ENCODE assay signal across 14 cellular contexts in the genomic region with DNA sequence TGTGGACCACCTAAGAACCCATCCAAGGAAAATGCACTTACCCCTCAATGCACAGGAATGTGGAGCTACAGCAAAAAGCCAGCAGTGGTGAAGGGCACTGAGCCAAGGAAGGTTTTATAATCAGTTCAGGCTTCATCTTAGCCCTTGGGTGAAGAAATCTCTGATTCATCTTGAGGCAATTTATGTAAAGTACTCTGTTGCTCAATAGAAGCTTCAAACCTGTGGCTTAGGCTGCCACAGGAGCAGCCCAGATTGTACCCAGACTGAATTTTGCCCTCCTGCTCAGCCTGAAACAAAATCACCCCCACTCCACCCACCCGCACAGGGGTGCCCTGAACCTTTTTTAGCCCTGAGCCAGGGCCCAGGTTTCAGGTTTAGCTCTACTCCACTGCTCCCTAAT. TPM values are rescaled to one million over a fixed set of nuclear protein-coding genes. Genes with fewer than 3 reads are reported as not detected.
DNase-seq lines count a peak whose midpoint lies in the region; ATAC-seq and TF ChIP-seq lines count a peak whose summit lies in the region.
"Had no signal": no experiment of that assay in that cellular context is flagged by ENCODE, and none has a peak within 500 bp of the region (broad histone marks: within the 10 kb centered on the region; RNA-seq: fewer than 3 reads in every experiment).

A gene (minus strand): TSS at position 111 of the 400 bp plus-strand sequence. CDS start 1,029 bp downstream, outside the sequence.

- no peaks in the 10 kb centered on the region for H3K4me1 Mint-ChIP-seq in CD4-positive, alpha-beta T cell (ENCODE audit: low read depth)
- H3K4me1 Mint-ChIP-seq: activated naive CD8-positive, alpha-beta T cell treated with anti-CD3 and anti-CD28 coated beads, Interleukin-2, amount 50 U/mL, for 24 hours; nephron had no signal

- peaks cover 34% of the 10 kb centered on the region for H3K27me3 Mint-ChIP-seq in CD4-positive, alpha-beta T cell

- POLR2A ChIA-PET in CD4-positive, alpha-beta T cell (lab: Charles Lee) = no interaction called here

- no peak within 1 kb of the TSS for H3K4me3 Mint-ChIP-seq in CD4-positive, alpha-beta T cell
- H3K4me3 Mint-ChIP-seq: activated naive CD8-positive, alpha-beta T cell treated with anti-CD3 and anti-CD28 coated beads, Interleukin-2, amount 50 U/mL, for 24 hours; nephron had no signal

- intact Hi-C loops in CD4-positive, alpha-beta T cell (cut with DNase I, micrococcal nuclease) = no loop called here

- H3K27me3 ChIP-seq in esophagus (ENCODE audit: control insufficient read depth in 1 of 2, insufficient read depth in 2 of 2, low read length in 2 of 2) = no peaks in the 10 kb centered on the region
- peaks cover 14% of the 10 kb centered on the region for H3K27me3 ChIP-seq in CD4-positive, alpha-beta T cell (ENCODE audit: control insufficient read depth, insufficient read depth, low read length)

- ATAC-seq in omental fat pad (ENCODE audit: low FRiP score) (peak; percentile 88), HG02588 (IDR thresholded peaks at IDR 0.05; ENCODE audit: unreplicated experiment) (no peak), GM21360 (IDR thresholded peaks at IDR 0.05; ENCODE audit: unreplicated experiment) (no peak)
- ATAC-seq in CD4-positive, alpha-beta T cell (ENCODE audit: poor library complexity) = no peak
- ATAC-seq: activated naive CD8-positive, alpha-beta T cell treated with anti-CD3 and anti-CD28 coated beads, Interleukin-2, amount 50 U/mL, for 24 hours; Panc1 had no signal

- peaks cover 0 to 10% of the 10 kb centered on the region in 2 donors for H3K4me1 ChIP-seq in esophagus (ENCODE audit: control insufficient read depth in 2 of 2, insufficient read depth in 2 of 2, low read length in 1 of 2)

- CTCF ChIA-PET in CD4-positive, alpha-beta T cell (lab: Charles Lee) = no interaction called here

- no peak within 1 kb of the TSS for H3K4me3 ChIP-seq in esophagus (ENCODE audit: low read depth in 1 of 2, low read length in 2 of 2)

- H3K9me3 Mint-ChIP-seq in CD4-positive, alpha-beta T cell = no peaks in the 10 kb centered on the region
- H3K9me3 Mint-ChIP-seq: activated naive CD8-positive, alpha-beta T cell treated with anti-CD3 and anti-CD28 coated beads, Interleukin-2, amount 50 U/mL, for 24 hours; nephron had no signal

- TF ChIP-seq CTCF in omental fat pad (IDR thresholded peaks at IDR 0.05) = no peak
- TF ChIP-seq CTCF in CD4-positive, alpha-beta T cell (IDR thresholded peaks at IDR 0.05) = no peak

- WGBS in esophagus, 2 donors = 64 to 73% methylated on average over 1 of the region's 1 CpG

- DNase-seq in Daoy (ENCODE audit: low read depth) = peak; percentile 84
- peak; percentile 95 for DNase-seq in NOMO-1 treated with DMSO at 0.1 percent for 48 hours (lab: John Stamatoyannopoulos, UW; ENCODE audit: unreplicated experiment)
- DNase-seq in omental fat pad (ENCODE audit: low spot score) = no peak
- DNase-seq in CD4-positive, alpha-beta T cell = no peak
- no peak for DNase-seq in GM19238 (ENCODE audit: insufficient read length, low spot score)
- DNase-seq: activated naive CD8-positive, alpha-beta T cell treated with anti-CD3 and anti-CD28 coated beads, Interleukin-2, amount 50 U/mL, for 24 hours; DMS153; glutamatergic neuron had no signal

- no peaks in the 10 kb centered on the region for H3K36me3 ChIP-seq in esophagus (ENCODE audit: control insufficient read depth in 2 of 2, insufficient read depth in 2 of 2, low read length in 1 of 2)

- H3K9me3 ChIP-seq in esophagus (ENCODE audit: control insufficient read depth in 2 of 2, insufficient read depth in 1 of 2, low read depth in 1 of 2, low read length in 1 of 2) = peaks cover 0 to under 1% of the 10 kb centered on the region in 2 donors
- H3K9me3 ChIP-seq in CD4-positive, alpha-beta T cell (ENCODE audit: control insufficient read depth, low read length) = no peaks in the 10 kb centered on the region

- H3K27ac Mint-ChIP-seq in CD4-positive, alpha-beta T cell = no peak within 1 kb of the TSS
- H3K27ac Mint-ChIP-seq: activated naive CD8-positive, alpha-beta T cell treated with anti-CD3 and anti-CD28 coated beads, Interleukin-2, amount 50 U/mL, for 24 hours; nephron had no signal

- H3K27ac ChIP-seq in esophagus (ENCODE audit: low read depth in 2 of 2, low read length in 1 of 2) = peak within 1 kb of the TSS; percentile 85 to 93
- no peak within 1 kb of the TSS for H3K27ac ChIP-seq in CD4-positive, alpha-beta T cell (ENCODE audit: low read depth, low read length)

- H3K36me3 Mint-ChIP-seq in CD4-positive, alpha-beta T cell (ENCODE audit: low read depth) = no peaks in the 10 kb centered on the region

RNA-seq across cellular contexts. Expression of the gene that starts here (rescaled TPM):
- not detected in 2 replicates for total RNA-seq in Daoy (2014; rRNA removed; shearing (Covaris generic))
- 100 to 1,000 TPM in 1 of 2 donors, 10 to 100 TPM in 1; 67.2 to 222 TPM for polyA plus RNA-seq in esophagus
- total RNA-seq in omental fat pad = 10 to 100 TPM in 2 of 4 donors, 1 to 10 TPM in 2; 4.2 to 59.0 (median 9.6) TPM
- total RNA-seq in CD4-positive, alpha-beta T cell = 1 to 10 TPM; 4.0 to 5.5 TPM
- total RNA-seq: ureter had no signal

Comparison
In these comparisons a context has a peak if more than half of its experiments do, and no peak if none do; other contexts are left out.
1. Peak in DNase-seq in Daoy; RNA of the gene not detected or under 1 TPM.